23 cellular contexts compared by ENCODE assay signal in genomic region chr6:125303512-125303854, GRCh38. TPM values are rescaled to one million over a fixed set of nuclear protein-coding genes. Genes with fewer than 3 reads are reported as not detected.
DNase-seq lines count a peak whose midpoint lies in the region; ATAC-seq and TF ChIP-seq lines count a peak whose summit lies in the region.
"Had no signal": no experiment of that assay in that cellular context is flagged by ENCODE, and none has a peak within 500 bp of the region (broad histone marks: within the 10 kb centered on the region; RNA-seq: fewer than 3 reads in every experiment).

No MANE protein-coding gene starts in this region.

- H3K79me1 ChIP-seq in neuronal stem cell (ENCODE audit: low read depth, low read length), result no peaks in the 10 kb centered on the region

- no peak overlapping the region for H4K91ac ChIP-seq in neuronal stem cell (ENCODE audit: low read depth, low read length, poor library complexity)

- peaks cover 29% of the 10 kb centered on the region for H3K36me3 Mint-ChIP-seq in activated T-cell treated with anti-CD3 and anti-CD28 coated beads, Interleukin-2, amount 50 U/mL, for 24 hours (ENCODE audit: low read depth)
- peaks cover 17% of the 10 kb centered on the region for H3K36me3 Mint-ChIP-seq in central memory CD8-positive, alpha-beta T cell (ENCODE audit: insufficient read depth)
- H3K36me3 Mint-ChIP-seq in nephron (ENCODE audit: low read depth), result peaks cover 20% of the 10 kb centered on the region

- H3K23ac ChIP-seq in neuronal stem cell (ENCODE audit: low read depth, low read length, poor library complexity), result no peak overlapping the region

- H3K36me3 ChIP-seq in brain microvascular endothelial cell (replicated peaks), result peaks cover 4% of the 10 kb centered on the region
- H3K36me3 ChIP-seq in neuronal stem cell (replicated peaks in 1 of 2; ENCODE audit: control insufficient read depth in 2 of 2, insufficient read depth in 2 of 2, low read length in 2 of 2), result peaks cover 5 to 17% of the 10 kb centered on the region in 2 donors
- H3K36me3 ChIP-seq: prostate gland had no signal

- peak overlapping the region; percentile 98 for H3K27ac Mint-ChIP-seq in activated T-cell treated with anti-CD3 and anti-CD28 coated beads, Interleukin-2, amount 50 U/mL, for 24 hours
- no peak overlapping the region for H3K27ac Mint-ChIP-seq in central memory CD8-positive, alpha-beta T cell (ENCODE audit: low read depth)
- H3K27ac Mint-ChIP-seq in nephron, result peak overlapping the region; percentile 42 to 86 (median 42)
- H3K27ac Mint-ChIP-seq: HFFc6, nephron progenitor cell had no signal

- H3K14ac ChIP-seq in neuronal stem cell (ENCODE audit: low read length), result no peak overlapping the region

- H3K9ac ChIP-seq in neuronal stem cell (ENCODE audit: low read depth, low read length, poor library complexity), result no peak overlapping the region

- no peak overlapping the region for H2BK5ac ChIP-seq in neuronal stem cell (ENCODE audit: low read length)

- peaks cover 3% of the 10 kb centered on the region for H3K9me3 Mint-ChIP-seq in activated T-cell treated with anti-CD3 and anti-CD28 coated beads, Interleukin-2, amount 50 U/mL, for 24 hours
- no peaks in the 10 kb centered on the region for H3K9me3 Mint-ChIP-seq in central memory CD8-positive, alpha-beta T cell
- H3K9me3 Mint-ChIP-seq in nephron, result peaks cover 2% of the 10 kb centered on the region

- no peak overlapping the region for H2BK12ac ChIP-seq in neuronal stem cell (ENCODE audit: low read length)

- H2AFZ ChIP-seq in neuronal stem cell (ENCODE audit: low read length), result no peak overlapping the region

- H3K27ac ChIP-seq in brain microvascular endothelial cell (no peak overlapping the region), neuronal stem cell (replicated peaks; ENCODE audit: low read length) (no peak overlapping the region)
- H3K27ac ChIP-seq: prostate gland, VCaP had no signal

- TF ChIP-seq CTCF in NB4 (IDR thresholded peaks at IDR 0.05; ENCODE audit: low read depth, low read length), result no peak
- TF ChIP-seq CTCF in nephron (IDR thresholded peaks at IDR 0.05; ENCODE audit: unreplicated experiment in 3 of 3), result no peak
- no peak for TF ChIP-seq CTCF in brain microvascular endothelial cell (IDR thresholded peaks at IDR 0.05; ENCODE audit: low read depth, low read length, missing control alignments)

- H3K27me3 Mint-ChIP-seq in activated T-cell treated with anti-CD3 and anti-CD28 coated beads, Interleukin-2, amount 50 U/mL, for 24 hours, result peaks cover 3% of the 10 kb centered on the region
- peaks cover 18% of the 10 kb centered on the region for H3K27me3 Mint-ChIP-seq in central memory CD8-positive, alpha-beta T cell
- H3K27me3 Mint-ChIP-seq in nephron (ENCODE audit: low read depth), result no peaks in the 10 kb centered on the region

- DNase-seq in activated T-cell treated with anti-CD3 and anti-CD28 coated beads, Interleukin-2, amount 50 U/mL, for 24 hours, result no peak
- no peak for DNase-seq in activated T-cell treated with anti-CD3 and anti-CD28 coated beads, Interleukin-2, amount 50 U/mL, for 1 hour
- DNase-seq in NB4 (ENCODE audit: low read depth) (peak; percentile 21), brain microvascular endothelial cell (no peak), neuronal stem cell (ENCODE audit: low spot score) (no peak), Right ventricle myocardium inferior (ENCODE audit: missing footprints) (no peak)
- no peak for DNase-seq in central memory CD8-positive, alpha-beta T cell (ENCODE audit: low spot score in 2 of 2)
- DNase-seq: activated CD8-positive, alpha-beta memory T cell treated with anti-CD3 and anti-CD28 coated beads for 24 hours; activated effector memory CD4-positive, alpha-beta T cell treated with Interleukin-2 at 50 U/mL for 16 hours; anterior cingulate cortex; C1 segment of cervical spinal cord; gastrocnemius medialis; HFFc6; kidney glomerular epithelial cell; mammary epithelial cell; NCI-H1417; NCI-H524; nephron progenitor cell; stimulated activated CD4-positive, alpha-beta T cell treated with anti-CD3 and anti-CD28 coated beads, Interleukin-1b, Interleukin-23, amount 100 ng/mL, for 48 hours; SW 1271 had no signal

- H3K27me3 ChIP-seq in brain microvascular endothelial cell (replicated peaks) (no peaks in the 10 kb centered on the region), neuronal stem cell (ENCODE audit: control insufficient read depth in 3 of 3, insufficient read depth in 3 of 3, low read depth in 1 of 3, low read length in 3 of 3) (peaks cover 0 to 27% (median 0%) of the 10 kb centered on the region in 3 experiments)
- H3K27me3 ChIP-seq: gastrocnemius medialis had no signal

- no peak overlapping the region for H2BK15ac ChIP-seq in neuronal stem cell (ENCODE audit: low read length)

- no CpG with 5 or more reads among the region's 1 CpG for WGBS in neuronal stem cell (ENCODE audit: extremely low coverage in 2 of 2, insufficient read length in 2 of 2, insufficient replicate concordance in 1 of 2), 2 donors

- H3K4me3 Mint-ChIP-seq in activated T-cell treated with anti-CD3 and anti-CD28 coated beads, Interleukin-2, amount 50 U/mL, for 24 hours, result no peak overlapping the region
- peak overlapping the region; percentile 87 for H3K4me3 Mint-ChIP-seq in central memory CD8-positive, alpha-beta T cell
- H3K4me3 Mint-ChIP-seq in nephron, result peak overlapping the region; percentile 88 to 92 (median 89)

- no peak overlapping the region for H2BK120ac ChIP-seq in neuronal stem cell (ENCODE audit: low read depth, low read length)

- intact Hi-C loops in Right ventricle myocardium inferior (cut with DNase I), result loop anchor here (5.0 kb wide), 1 partner anchor 106 kb away; no protein-coding TSS in a partner anchor

- H3K9me3 ChIP-seq in neuronal stem cell (replicated peaks in 1 of 2; ENCODE audit: control insufficient read depth in 2 of 2, insufficient read depth in 1 of 2, low read depth in 1 of 2, low read length in 2 of 2), result no peaks in the 10 kb centered on the region
- H3K9me3 ChIP-seq: gastrocnemius medialis, prostate gland had no signal

- no peak overlapping the region for H2AK5ac ChIP-seq in neuronal stem cell (ENCODE audit: low read depth, low read length)

- no peak overlapping the region for H3K18ac ChIP-seq in neuronal stem cell (ENCODE audit: low read length)

- no peak overlapping the region for H3K4me2 ChIP-seq in neuronal stem cell (ENCODE audit: insufficient read depth, low read length, poor library complexity, severe bottlenecking)

- ATAC-seq in central memory CD8-positive, alpha-beta T cell (replicated peaks; ENCODE audit: extremely low read depth, poor library complexity, severe bottlenecking), result no peak
- ATAC-seq in Right ventricle myocardium inferior, result no peak
- ATAC-seq: gastrocnemius medialis had no signal

- peaks cover 0 to 1% of the 10 kb centered on the region in 2 donors for H3K4me1 ChIP-seq in neuronal stem cell (ENCODE audit: control insufficient read depth in 2 of 2, insufficient read depth in 1 of 2, low read depth in 1 of 2, low read length in 2 of 2)
- H3K4me1 ChIP-seq: prostate gland had no signal

- no peak for TF ChIP-seq POLR2A in NB4 (IDR thresholded peaks at IDR 0.05; ENCODE audit: extremely low read depth, insufficient read length)

- no peak overlapping the region for H3K4me3 ChIP-seq in NB4 (ENCODE audit: low read depth, low read length)
- H3K4me3 ChIP-seq in brain microvascular endothelial cell (ENCODE audit: low read depth, low read length), result no peak overlapping the region
- no peak overlapping the region for H3K4me3 ChIP-seq in neuronal stem cell (ENCODE audit: low read length in 2 of 2)
- H3K4me3 ChIP-seq: gastrocnemius medialis, prostate gland had no signal

- H3K4me1 Mint-ChIP-seq in activated T-cell treated with anti-CD3 and anti-CD28 coated beads, Interleukin-2, amount 50 U/mL, for 24 hours (ENCODE audit: low read depth), result peaks cover 43% of the 10 kb centered on the region
- H3K4me1 Mint-ChIP-seq in central memory CD8-positive, alpha-beta T cell, result peaks cover 45% of the 10 kb centered on the region
- peaks cover 19% of the 10 kb centered on the region for H3K4me1 Mint-ChIP-seq in nephron

- in situ Hi-C loops in brain microvascular endothelial cell (cut with HindIII; ENCODE audit: low pct_ligation_motif_present, low sequenced_read_pairs), result no loop called here

- H3K4ac ChIP-seq in neuronal stem cell (ENCODE audit: low read length), result no peak overlapping the region

- H4K8ac ChIP-seq in neuronal stem cell (ENCODE audit: low read depth, low read length), result no peak overlapping the region

RNA-seq across cellular contexts. Expression of gene HDDC2, which starts 1.7 kb away (rescaled TPM):
- 66.0 TPM for polyA plus RNA-seq in neuronal stem cell (2013, experiment 1 of 2)
- polyA plus RNA-seq in neuronal stem cell (2013, experiment 2 of 2), result 65.0 TPM
- total RNA-seq in Right ventricle myocardium inferior, result 91.6 TPM
